ENCODE assay signal across 22 cellular contexts in the genomic region with DNA sequence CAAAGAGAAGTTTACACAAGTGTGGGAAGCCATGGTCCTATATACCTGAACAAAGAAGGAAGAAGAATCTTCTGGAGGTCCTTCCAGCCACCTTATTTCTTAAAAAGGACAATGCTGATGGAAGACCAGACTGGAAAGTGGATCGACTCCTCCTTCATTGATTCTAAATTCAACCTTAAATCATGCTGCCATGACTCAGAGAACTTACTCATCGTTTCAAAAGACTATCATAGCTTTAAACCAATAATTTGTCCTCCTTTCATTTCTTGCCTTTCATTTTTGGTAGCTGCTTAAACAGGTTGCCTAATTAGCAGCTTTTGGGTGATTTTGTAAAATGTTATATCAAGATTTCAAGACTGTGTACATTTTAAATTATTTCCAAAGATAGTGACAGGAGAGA.
DNase-seq lines count a peak whose midpoint lies in the region; ATAC-seq, FAIRE-seq and TF ChIP-seq lines count a peak whose summit lies in the region.
"Had no signal": no experiment of that assay in that cellular context is flagged by ENCODE, and none has a peak within 500 bp of the region (broad histone marks: within the 10 kb centered on the region; RNA-seq: fewer than 3 reads in every experiment).

No MANE protein-coding gene starts in this region.

- H3K4me3 ChIP-seq in breast epithelium (no peak overlapping the region), bronchial epithelial cell (ENCODE audit: low read depth, low read length) (no peak overlapping the region)
- H3K4me3 ChIP-seq: lower lobe of right lung, skin epidermis had no signal

- no TSS peak for BruUV-seq in MCF 10A (replicated peaks; lab: Mats Ljungman, UMichigan)

- no peaks in the 10 kb centered on the region for H3K4me1 ChIP-seq in breast epithelium
- H3K4me1 ChIP-seq: lower lobe of right lung had no signal

- H3K4me3 Mint-ChIP-seq in MCF 10A (ENCODE audit: unreplicated experiment): no peak overlapping the region
- H3K4me3 Mint-ChIP-seq in stimulated activated effector memory CD8-positive, alpha-beta T cell treated with anti-CD3 and anti-CD28 coated beads, Interleukin-12 subunit alpha, Interleukin-12 subunit beta, amount 100 ng/mL, for 72 hours: no peak overlapping the region
- H3K4me3 Mint-ChIP-seq: endodermal cell, type B pancreatic cell had no signal

- no peak for TF ChIP-seq POLR2A in breast epithelium (IDR thresholded peaks at IDR 0.05)

- H3K36me3 Mint-ChIP-seq in MCF 10A (ENCODE audit: insufficient read depth, unreplicated experiment): peaks cover 83% of the 10 kb centered on the region
- peaks cover 78% of the 10 kb centered on the region for H3K36me3 Mint-ChIP-seq in stimulated activated effector memory CD8-positive, alpha-beta T cell treated with anti-CD3 and anti-CD28 coated beads, Interleukin-12 subunit alpha, Interleukin-12 subunit beta, amount 100 ng/mL, for 72 hours

- H3K27me3 ChIP-seq in breast epithelium (no peaks in the 10 kb centered on the region), bronchial epithelial cell (ENCODE audit: control insufficient read depth, insufficient read depth, low read length) (no peaks in the 10 kb centered on the region)

- H3K9me3 Mint-ChIP-seq in MCF 10A (ENCODE audit: unreplicated experiment): no peaks in the 10 kb centered on the region
- H3K9me3 Mint-ChIP-seq in stimulated activated effector memory CD8-positive, alpha-beta T cell treated with anti-CD3 and anti-CD28 coated beads, Interleukin-12 subunit alpha, Interleukin-12 subunit beta, amount 100 ng/mL, for 72 hours: no peaks in the 10 kb centered on the region
- H3K9me3 Mint-ChIP-seq: endodermal cell, type B pancreatic cell had no signal

- H3K9me3 ChIP-seq in breast epithelium: no peaks in the 10 kb centered on the region
- H3K9me3 ChIP-seq: lower lobe of right lung had no signal

- POLR2A ChIA-PET in MCF 10A (lab: Yijun Ruan, JAX): interaction anchor here (0.7 to 0.9 kb wide), 3 partner anchors 13 to 118 kb away, joined by 3 read pairs; no protein-coding TSS in a partner anchor

- no peak for TF ChIP-seq CTCF in MCF 10A (IDR thresholded peaks at IDR 0.05; ENCODE audit: unreplicated experiment)
- no peak for TF ChIP-seq CTCF in breast epithelium (IDR thresholded peaks at IDR 0.05)
- TF ChIP-seq CTCF in bronchial epithelial cell (IDR thresholded peaks at IDR 0.05; ENCODE audit: insufficient read depth, low read length, severe bottlenecking): no peak

- H3K36me3 ChIP-seq in breast epithelium: no peaks in the 10 kb centered on the region
- peaks cover 17% of the 10 kb centered on the region for H3K36me3 ChIP-seq in bronchial epithelial cell (ENCODE audit: control insufficient read depth, insufficient read depth, low read length)

- DNase-seq in MCF 10A (ENCODE audit: unreplicated experiment) (no peak), breast epithelium (ENCODE audit: low spot score in 2 of 2) (no peak), M059J (ENCODE audit: low read depth) (peak; percentile 44), bronchial epithelial cell (ENCODE audit: low read depth) (peak; percentile 64)
- DNase-seq in stimulated activated effector memory CD8-positive, alpha-beta T cell treated with anti-CD3 and anti-CD28 coated beads, Interleukin-12 subunit alpha, Interleukin-12 subunit beta, amount 100 ng/mL, for 72 hours (ENCODE audit: low spot score in 2 of 2): no peak
- DNase-seq: activated CD4-positive, alpha-beta T cell treated with anti-CD3 and anti-CD28 coated beads for 4 hours; activated CD8-positive, alpha-beta memory T cell treated with anti-CD3 and anti-CD28 coated beads, Interleukin-2, amount 50 U/mL, for 48 hours; activated naive CD4-positive, alpha-beta T cell treated with Interleukin-2 at 50 U/mL for 16 hours; endodermal cell; lower lobe of right lung; NCI-H1417 treated with DMSO at 0.1 percent for 48 hours; NCI-H2107; NCI-H510A; stimulated activated CD4-positive, alpha-beta T cell treated with anti-CD3 and anti-CD28 coated beads, Interleukin-4, amount 100 ng/mL, for 1 hour had no signal

- no peak overlapping the region for H3K27ac ChIP-seq in breast epithelium
- H3K27ac ChIP-seq: lower lobe of right lung, RWPE1, skin epidermis had no signal

- ATAC-seq in stimulated activated effector memory CD8-positive, alpha-beta T cell treated with anti-CD3 and anti-CD28 coated beads, Interleukin-12 subunit alpha, Interleukin-12 subunit beta, amount 100 ng/mL, for 72 hours: peak; percentile 58
- ATAC-seq in GM19328 (IDR thresholded peaks at IDR 0.05; ENCODE audit: unreplicated experiment) (no peak), GM19455 (IDR thresholded peaks at IDR 0.05; ENCODE audit: unreplicated experiment) (no peak), HG03469 (IDR thresholded peaks at IDR 0.05; ENCODE audit: unreplicated experiment) (no peak)
- ATAC-seq: lower lobe of right lung had no signal

- peaks cover 7% of the 10 kb centered on the region for H3K4me1 Mint-ChIP-seq in MCF 10A (ENCODE audit: insufficient read depth, unreplicated experiment)
- H3K4me1 Mint-ChIP-seq in stimulated activated effector memory CD8-positive, alpha-beta T cell treated with anti-CD3 and anti-CD28 coated beads, Interleukin-12 subunit alpha, Interleukin-12 subunit beta, amount 100 ng/mL, for 72 hours: peaks cover 11% of the 10 kb centered on the region
- H3K4me1 Mint-ChIP-seq: endodermal cell had no signal

- CTCF ChIA-PET in MCF 10A (lab: Yijun Ruan, JAX): interaction anchor here (0.6 to 21.3 kb wide), 4 partner anchors 10 to 122 kb away, joined by 3 to 404 read pairs (median 4); no protein-coding TSS in a partner anchor

- no peaks in the 10 kb centered on the region for H3K27me3 Mint-ChIP-seq in MCF 10A (ENCODE audit: insufficient read depth, unreplicated experiment)
- H3K27me3 Mint-ChIP-seq: type B pancreatic cell had no signal

- no peak for FAIRE-seq in bronchial epithelial cell (lab: Jason Lieb, UNC)
- FAIRE-seq: colon, islet of Langerhans had no signal

- peak overlapping the region; percentile 73 for H3K27ac Mint-ChIP-seq in MCF 10A (ENCODE audit: low read depth, unreplicated experiment)
- peak overlapping the region; percentile 77 for H3K27ac Mint-ChIP-seq in stimulated activated effector memory CD8-positive, alpha-beta T cell treated with anti-CD3 and anti-CD28 coated beads, Interleukin-12 subunit alpha, Interleukin-12 subunit beta, amount 100 ng/mL, for 72 hours
- H3K27ac Mint-ChIP-seq: endodermal cell, type B pancreatic cell had no signal

- intact Hi-C loops in MCF 10A (cut with micrococcal nuclease) (loop anchor here (10.0 kb wide), 1 partner anchor 116 kb away; no protein-coding TSS in a partner anchor), breast epithelium (cut with DNase I; ENCODE audit: low total_unique reads) (loop anchor here (10.0 kb wide), 1 partner anchor 124 kb away; no protein-coding TSS in a partner anchor)

Comparison
In these comparisons a context has a peak if more than half of its experiments do, and no peak if none do; other contexts are left out.
1. DNase-seq: peak in M059J (single experiment) and bronchial epithelial cell (single experiment); none in MCF 10A (single experiment), breast epithelium (0 of 2) and stimulated activated effector memory CD8-positive, alpha-beta T cell treated with anti-CD3 and anti-CD28 coated beads, Interleukin-12 subunit alpha, Interleukin-12 subunit beta, amount 100 ng/mL, for 72 hours (0 of 2).